Comparison of ENCODE assay signal across 11 cellular contexts in the genomic region with DNA sequence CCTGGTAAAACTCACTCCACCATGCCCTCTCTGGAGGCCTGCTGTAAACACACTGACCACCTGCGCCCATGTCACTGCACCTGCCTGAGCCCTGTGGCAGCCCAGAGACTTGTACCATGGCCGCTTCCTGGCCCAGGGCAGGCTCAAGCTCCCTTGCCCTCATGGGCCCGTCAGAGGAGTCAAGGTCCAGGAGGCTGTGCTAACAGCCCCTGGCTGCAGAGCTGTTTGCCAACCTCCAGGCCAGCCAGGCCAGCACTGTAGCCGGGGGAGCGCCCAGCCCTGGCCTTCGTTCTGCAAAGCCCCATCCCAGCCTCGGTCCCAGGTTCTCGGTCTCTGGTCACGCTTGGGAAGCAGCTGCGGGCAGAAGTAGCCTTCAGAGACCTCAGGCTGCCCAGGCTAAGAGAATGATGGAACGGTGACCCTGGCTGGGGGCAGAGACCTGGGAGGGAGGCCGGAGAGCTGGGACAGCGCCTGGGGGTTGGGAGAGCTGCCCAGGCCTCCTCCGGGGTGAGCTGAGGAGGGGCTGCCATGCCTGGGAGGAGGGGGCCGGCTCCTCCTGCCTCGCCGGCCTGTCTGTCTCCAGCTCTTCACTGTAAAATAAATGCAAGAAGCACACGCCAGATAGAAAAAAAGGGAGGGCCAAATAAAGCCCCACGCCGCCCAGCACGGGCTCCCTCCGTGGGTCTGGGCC. TPM values are rescaled to one million over a fixed set of nuclear protein-coding genes. Genes with fewer than 3 reads are reported as not detected.
DNase-seq lines count a peak whose midpoint lies in the region; TF ChIP-seq lines count a peak whose summit lies in the region.
"Had no signal": no experiment of that assay in that cellular context is flagged by ENCODE, and none has a peak within 500 bp of the region (broad histone marks: within the 10 kb centered on the region; RNA-seq: fewer than 3 reads in every experiment).

No MANE protein-coding gene starts in this region.

- no peak overlapping the region for H3K23ac ChIP-seq in H9 (ENCODE audit: insufficient read length, low read depth, low read length)

- peaks cover 33 to 97% (median 91%) of the 10 kb centered on the region in 10 experiments for H3K4me1 ChIP-seq in BLaER1 treated with 17β-estradiol and CSF1 and Interleukin-3, amounts not matched to agents 10 nM and 100 nM
- no peaks in the 10 kb centered on the region for H3K4me1 ChIP-seq in H9 (ENCODE audit: insufficient read depth, low read length)
- peaks cover 4% of the 10 kb centered on the region for H3K4me1 ChIP-seq in endodermal cell (ENCODE audit: control insufficient read depth, insufficient read depth, low read length)

- WGBS in H9 (ENCODE audit: extremely low coverage, insufficient read length, low lambda C conversion rate): no CpG with 5 or more reads among the region's 22 CpGs
- 62 to 74% methylated on average over 10 to 22 of the region's 22 CpGs for WGBS in endodermal cell (ENCODE audit: insufficient coverage in 1 of 2, insufficient read length in 1 of 2), 2 experiments

- H3K27ac Mint-ChIP-seq in H9 (no peak overlapping the region; a peak in 1 of 7 replicates), endodermal cell (no peak overlapping the region), nephron progenitor cell (no peak overlapping the region)

- peaks cover 97% of the 10 kb centered on the region for H3K27me3 Mint-ChIP-seq in H9 (ENCODE audit: low read depth)
- peaks cover 25% of the 10 kb centered on the region for H3K27me3 Mint-ChIP-seq in endodermal cell (ENCODE audit: insufficient read depth)
- H3K27me3 Mint-ChIP-seq in nephron progenitor cell (ENCODE audit: low read depth, poor library complexity): peaks cover 61% of the 10 kb centered on the region

- peaks cover 0 to 34% (median 0%) of the 10 kb centered on the region in 11 experiments; a peak in 9 of 22 replicates for H4K20me1 ChIP-seq in BLaER1 treated with 17β-estradiol and CSF1 and Interleukin-3, amounts not matched to agents 10 nM and 100 nM
- H4K20me1 ChIP-seq in H9 (ENCODE audit: control insufficient read depth, insufficient read depth, insufficient read length): no peaks in the 10 kb centered on the region

- no peak overlapping the region for H3K14ac ChIP-seq in H9 (ENCODE audit: insufficient read depth, low read length)

- H4K5ac ChIP-seq in H9 (ENCODE audit: insufficient read length, low read depth, low read length): no peak overlapping the region

- H3K4me2 ChIP-seq in BLaER1 treated with 17β-estradiol and CSF1 and Interleukin-3, amounts not matched to agents 10 nM and 100 nM: peak overlapping the region; percentile 76 to 100 (median 96); a peak in 21 of 22 replicates
- H3K4me2 ChIP-seq in H9 (ENCODE audit: insufficient read depth, insufficient read length, low read length): peak overlapping the region; percentile 34

- peak overlapping the region in 5 of 11 experiments; percentile 8 to 75 (median 31); a peak in 7 of 22 replicates for H3K9ac ChIP-seq in BLaER1 treated with 17β-estradiol and CSF1 and Interleukin-3, amounts not matched to agents 10 nM and 100 nM
- H3K9ac ChIP-seq in H9 (ENCODE audit: extremely low read depth, insufficient read length, low read length) (no peak overlapping the region), endodermal cell (ENCODE audit: extremely low read depth, low read length, poor library complexity, severe bottlenecking) (no peak overlapping the region)

- no peak overlapping the region for H4K91ac ChIP-seq in H9 (ENCODE audit: insufficient read length, low read depth, low read length)

- H3K9me3 Mint-ChIP-seq in H9 (no peaks in the 10 kb centered on the region), endodermal cell (no peaks in the 10 kb centered on the region), nephron progenitor cell (no peaks in the 10 kb centered on the region)

- H3K23me2 ChIP-seq in H9 (ENCODE audit: insufficient read length, low read depth, low read length, poor library complexity, severe bottlenecking): peaks cover 8% of the 10 kb centered on the region

- no peak overlapping the region for H2BK12ac ChIP-seq in H9 (ENCODE audit: insufficient read length, low read depth, low read length)

- H3K9me3 ChIP-seq in BLaER1 treated with 17β-estradiol and CSF1 and Interleukin-3, amounts not matched to agents 10 nM and 100 nM (replicated peaks in 1 of 11): no peaks in the 10 kb centered on the region
- no peaks in the 10 kb centered on the region for H3K9me3 ChIP-seq in H9 (ENCODE audit: control insufficient read depth, low read depth, low read length)
- no peaks in the 10 kb centered on the region for H3K9me3 ChIP-seq in endodermal cell (ENCODE audit: control insufficient read depth, low read length)
- H3K9me3 ChIP-seq: left lung had no signal

- H3K27ac ChIP-seq in BLaER1 treated with 17β-estradiol and CSF1 and Interleukin-3, amounts not matched to agents 10 nM and 100 nM: peak overlapping the region in 2 of 11 experiments; percentile 2 to 22; a peak in 1 of 22 replicates
- H3K27ac ChIP-seq in H9 (ENCODE audit: insufficient read length, low read depth, low read length): no peak overlapping the region
- peak overlapping the region; percentile 92 for H3K27ac ChIP-seq in endodermal cell (ENCODE audit: low read depth, low read length)
- H3K27ac ChIP-seq in caudate nucleus (ENCODE audit: low read depth, low read length): no peak overlapping the region
- H3K27ac ChIP-seq: left lung had no signal

- H3K4me3 Mint-ChIP-seq in H9 (peak overlapping the region; percentile 52 to 76), endodermal cell (peak overlapping the region; percentile 35), nephron progenitor cell (peak overlapping the region; percentile 76)

- H2AK5ac ChIP-seq in H9 (ENCODE audit: insufficient read length, low read length): no peak overlapping the region

- peaks cover 10 to 26% of the 10 kb centered on the region in 2 experiments for H3K4me1 Mint-ChIP-seq in H9
- peaks cover 20% of the 10 kb centered on the region for H3K4me1 Mint-ChIP-seq in endodermal cell
- peaks cover 27% of the 10 kb centered on the region for H3K4me1 Mint-ChIP-seq in nephron progenitor cell

- H3K56ac ChIP-seq in H9 (ENCODE audit: insufficient read length, low read depth, low read length): no peak overlapping the region

- H4K8ac ChIP-seq in H9 (replicated peaks; ENCODE audit: insufficient read length, low read depth, low read length): no peak overlapping the region

- H3K4ac ChIP-seq in H9 (ENCODE audit: low read depth, low read length): no peak overlapping the region

- no peak overlapping the region for H2BK20ac ChIP-seq in H9 (ENCODE audit: low read depth, low read length, poor library complexity, severe bottlenecking)

- H3K79me1 ChIP-seq in H9 (ENCODE audit: insufficient read depth, low read depth, low read length, poor library complexity, severe bottlenecking): no peaks in the 10 kb centered on the region

- no peak overlapping the region for H2BK15ac ChIP-seq in H9 (ENCODE audit: low read depth, low read length)

- H2BK5ac ChIP-seq in H9 (ENCODE audit: insufficient read length, low read length): no peak overlapping the region

- no peak overlapping the region for H2AFZ ChIP-seq in H9 (ENCODE audit: low read length)

- no peak overlapping the region for H3K18ac ChIP-seq in H9 (ENCODE audit: insufficient read length, low read depth, low read length)

- H3K27me3 ChIP-seq in BLaER1 treated with 17β-estradiol and CSF1 and Interleukin-3, amounts not matched to agents 10 nM and 100 nM: peaks cover 0 to 21% (median 13%) of the 10 kb centered on the region in 11 experiments; a peak in 12 of 22 replicates
- H3K27me3 ChIP-seq in H9 (ENCODE audit: insufficient read depth, low read length) (peaks cover 10% of the 10 kb centered on the region; the same call in 1 of the 2 replicates), endodermal cell (ENCODE audit: control insufficient read depth, insufficient read depth, low read length, poor library complexity, severe bottlenecking) (peaks cover 11% of the 10 kb centered on the region)

- H3K36me3 Mint-ChIP-seq in H9 (ENCODE audit: insufficient read depth in 1 of 3, low read depth in 3 of 3) (peaks cover 0 to 5% (median 3%) of the 10 kb centered on the region in 3 experiments; a peak in 4 of 7 replicates), endodermal cell (ENCODE audit: low read depth) (peaks cover 6% of the 10 kb centered on the region), nephron progenitor cell (ENCODE audit: low read depth) (no peaks in the 10 kb centered on the region)

- H3K36me3 ChIP-seq in BLaER1 treated with 17β-estradiol and CSF1 and Interleukin-3, amounts not matched to agents 10 nM and 100 nM: no peaks in the 10 kb centered on the region
- no peaks in the 10 kb centered on the region for H3K36me3 ChIP-seq in endodermal cell (ENCODE audit: control insufficient read depth, insufficient read depth, low read length)
- H3K36me3 ChIP-seq: left lung had no signal

- DNase-seq in H9 (peak; percentile 33), endodermal cell (peak; percentile 62), nephron progenitor cell (peak; percentile 47), NCI-H1092 (lab: John Stamatoyannopoulos, UW) (no peak), hepatic stellate cell (ENCODE audit: low spot score) (no peak), mucosa of gallbladder (ENCODE audit: low spot score) (no peak), caudate nucleus (lab: John Stamatoyannopoulos, UW) (no peak)
- DNase-seq: foreskin melanocyte, NCI-H2171 treated with DMSO at 0.1 percent for 48 hours had no signal

- no peak overlapping the region for H2BK120ac ChIP-seq in H9 (ENCODE audit: low read depth, low read length, poor library complexity, severe bottlenecking)

- no peak overlapping the region for H3T11ph ChIP-seq in H9 (ENCODE audit: low read length)

- no peak overlapping the region for H3K4me3 ChIP-seq in BLaER1 treated with 17β-estradiol and CSF1 and Interleukin-3, amounts not matched to agents 10 nM and 100 nM
- H3K4me3 ChIP-seq in endodermal cell (ENCODE audit: low read length): no peak overlapping the region

- H3K79me2 ChIP-seq in H9 (ENCODE audit: insufficient read depth, low read length): no peaks in the 10 kb centered on the region; the same call in 1 of the 2 replicates

- TF ChIP-seq CTCF in H9 (conservative IDR thresholded peaks at IDR 0.05): no peak
- no peak for TF ChIP-seq CTCF in endodermal cell (conservative IDR thresholded peaks at IDR 0.05)
- no peak for TF ChIP-seq CTCF in nephron progenitor cell (IDR thresholded peaks at IDR 0.05)

RNA-seq across cellular contexts. Expression of a gene that starts 11.9 kb away (rescaled TPM):
- total RNA-seq in H9 (2021) (75.6 and 76.5 TPM in 2 replicates), endodermal cell (100 to 1,000 TPM; 113 to 134 TPM), mucosa of gallbladder (50.2 TPM)
- 27.9 TPM for polyA plus RNA-seq in endodermal cell (2013, experiment 1 of 2)
- polyA plus RNA-seq in endodermal cell (2013, experiment 2 of 2): 31.8 TPM

Comparison
In these comparisons a context has a peak if more than half of its experiments do, and no peak if none do; other contexts are left out.
1. DNase-seq: peak in H9 (single experiment), endodermal cell (single experiment) and nephron progenitor cell (single experiment); none in NCI-H1092 (single experiment), hepatic stellate cell (single experiment), mucosa of gallbladder (single experiment) and caudate nucleus (0 of 61).
2. Peak in every context shown above with its lines, with median percentiles within 50 percentile points of each other: H3K4me3 Mint-ChIP-seq.